Comparison of ENCODE assay signal across 12 cellular contexts in genomic region chr5:112479418-112479817, GRCh38.
DNase-seq lines count a peak whose midpoint lies in the region; ATAC-seq and TF ChIP-seq lines count a peak whose summit lies in the region.
"Had no signal": no experiment of that assay in that cellular context is flagged by ENCODE, and none has a peak within 500 bp of the region (broad histone marks: within the 10 kb centered on the region; RNA-seq: fewer than 3 reads in every experiment).

No MANE protein-coding gene starts in this region.

- intact Hi-C loops in breast epithelium (cut with DNase I; ENCODE audit: low total_unique reads), result no loop called here
- intact Hi-C loops in left lung (cut with DNase I), result no loop called here
- intact Hi-C loops in ascending aorta (cut with DNase I), result no loop called here

- DNase-seq in DMS53 (lab: John Stamatoyannopoulos, UW), result peak; percentile 63
- DNase-seq in HS-5 (ENCODE audit: low read depth), result peak; percentile 9
- peak in 1 of 2 donors; percentile 74 for DNase-seq in breast epithelium (ENCODE audit: low spot score in 2 of 2)
- no peak for DNase-seq in left lung
- DNase-seq in activated naive CD4-positive, alpha-beta T cell (lab: John Stamatoyannopoulos, UW), result no peak
- DNase-seq in stimulated activated naive CD8-positive, alpha-beta T cell treated with anti-CD3 and anti-CD28 coated beads, Interleukin-15, Interleukin-2, amounts not matched to agents 100 U/mL and 50 U/mL, for 24 hours, result no peak
- DNase-seq in stimulated activated CD4-positive, alpha-beta T cell treated with anti-CD3 and anti-CD28 coated beads, Interleukin-15, amount 100 ng/mL, for 24 hours, result no peak
- no peak for DNase-seq in ascending aorta (ENCODE audit: low spot score in 2 of 2)
- DNase-seq: NCI-H510A, SW 1271, transverse colon had no signal

- peak; percentile 82 for ATAC-seq in left lung
- ATAC-seq in stimulated activated naive CD8-positive, alpha-beta T cell treated with anti-CD3 and anti-CD28 coated beads, Interleukin-15, Interleukin-2, amounts not matched to agents 100 U/mL and 50 U/mL, for 24 hours, result no peak

- H3K36me3 ChIP-seq in breast epithelium (no peaks in the 10 kb centered on the region), left lung (no peaks in the 10 kb centered on the region), ascending aorta (no peaks in the 10 kb centered on the region)
- H3K36me3 ChIP-seq: BLaER1 treated with 17β-estradiol and CSF1 and Interleukin-3, amounts not matched to agents 10 nM and 100 nM; transverse colon had no signal

- no peak for TF ChIP-seq POLR2A in breast epithelium (IDR thresholded peaks at IDR 0.05)

- no peaks in the 10 kb centered on the region for H3K27me3 ChIP-seq in breast epithelium
- H3K27me3 ChIP-seq in left lung, result no peaks in the 10 kb centered on the region
- H3K27me3 ChIP-seq in ascending aorta, result no peaks in the 10 kb centered on the region
- H3K27me3 ChIP-seq: BLaER1 treated with 17β-estradiol and CSF1 and Interleukin-3, amounts not matched to agents 10 nM and 100 nM; transverse colon had no signal

- H3K4me3 ChIP-seq in breast epithelium (no peak overlapping the region), left lung (no peak overlapping the region), ascending aorta (no peak overlapping the region)
- H3K4me3 ChIP-seq: BLaER1 treated with 17β-estradiol and CSF1 and Interleukin-3, amounts not matched to agents 10 nM and 100 nM; transverse colon had no signal

- TF ChIP-seq CTCF in breast epithelium (IDR thresholded peaks at IDR 0.05) (no peak), left lung (IDR thresholded peaks at IDR 0.05) (no peak), ascending aorta (IDR thresholded peaks at IDR 0.05) (no peak)

- H3K4me1 ChIP-seq in breast epithelium (no peaks in the 10 kb centered on the region), left lung (no peaks in the 10 kb centered on the region), ascending aorta (no peaks in the 10 kb centered on the region)
- H3K4me1 ChIP-seq: BLaER1 treated with 17β-estradiol and CSF1 and Interleukin-3, amounts not matched to agents 10 nM and 100 nM; transverse colon had no signal

- H3K9me3 ChIP-seq in breast epithelium, result no peaks in the 10 kb centered on the region
- H3K9me3 ChIP-seq in left lung, result no peaks in the 10 kb centered on the region
- no peaks in the 10 kb centered on the region for H3K9me3 ChIP-seq in ascending aorta
- H3K9me3 ChIP-seq: transverse colon had no signal

- H3K27ac ChIP-seq in breast epithelium (peak overlapping the region; percentile 43 to 60), left lung (no peak overlapping the region), ascending aorta (no peak overlapping the region)
- H3K27ac ChIP-seq: BLaER1 treated with 17β-estradiol and CSF1 and Interleukin-3, amounts not matched to agents 10 nM and 100 nM; transverse colon had no signal

Comparison
In these comparisons a context has a peak if more than half of its experiments do, and no peak if none do; other contexts are left out.
1. DNase-seq: peak in DMS53 (single experiment) and HS-5 (single experiment); none in left lung (0 of 2), activated naive CD4-positive, alpha-beta T cell (0 of 4), stimulated activated naive CD8-positive, alpha-beta T cell treated with anti-CD3 and anti-CD28 coated beads, Interleukin-15, Interleukin-2, amounts not matched to agents 100 U/mL and 50 U/mL, for 24 hours (single experiment), stimulated activated CD4-positive, alpha-beta T cell treated with anti-CD3 and anti-CD28 coated beads, Interleukin-15, amount 100 ng/mL, for 24 hours (single experiment) and ascending aorta (0 of 2).
2. H3K27ac ChIP-seq: peak in breast epithelium (2 of 2); none in left lung (0 of 2) and ascending aorta (0 of 2).